ENCODE assay signal across 32 cellular contexts in genomic region chr20:10109621-10110020, GRCh38.
"Had no signal": no experiment of that assay in that cellular context is flagged by ENCODE, and none has a peak within 500 bp of the region (broad histone marks: within the 10 kb centered on the region; RNA-seq: fewer than 3 reads in every experiment).

No MANE protein-coding gene starts in this region.

- H3K4me3 ChIP-seq: ascending aorta, cardiac muscle cell, coronary artery, dorsolateral prefrontal cortex, heart left ventricle, lower lobe of right lung, prostate gland, smooth muscle cell, vagina had no signal

- H3K27me3 ChIP-seq: ascending aorta, cardiac muscle cell, dorsolateral prefrontal cortex, heart left ventricle, neutrophil, vagina had no signal

- DNase-seq: activated CD4-positive, alpha-beta memory T cell treated with anti-CD3 and anti-CD28 coated beads, Interleukin-2, amount 10 ng/mL, durations not matched to agents 7 days and 5 days; activated CD4-positive, alpha-beta T cell treated with anti-CD3 and anti-CD28 coated beads for 1 hour; activated CD4-positive, alpha-beta T cell treated with anti-CD3 and anti-CD28 coated beads, Interleukin-2, amount 10 ng/mL, durations not matched to agents 7 days and 5 days; activated CD8-positive, alpha-beta memory T cell treated with anti-CD3 and anti-CD28 coated beads, Interleukin-2, amount 50 U/mL, for 48 hours; activated gamma-delta T cell; activated naive CD4-positive, alpha-beta T cell treated with anti-CD3 and anti-CD28 coated beads, Interleukin-2, amount 10 ng/mL, durations not matched to agents 7 days and 5 days; activated naive CD8-positive, alpha-beta T cell treated with anti-CD3 and anti-CD28 coated beads, Interleukin-2, amount 10 ng/mL, durations not matched to agents 7 days and 5 days; activated T-cell treated with anti-CD3 and anti-CD28 coated beads, Interleukin-2, amount 50 U/mL, for 24 hours; cerebellar nuclear complex; dorsolateral prefrontal cortex; effector memory CD8-positive, alpha-beta T cell; heart left ventricle; immature natural killer cell; kidney; left colon; lower lobe of right lung; naive B cell; nephron progenitor cell; stimulated activated CD4-positive, alpha-beta T cell treated with anti-CD3 and anti-CD28 coated beads, Interleukin-1b, Interleukin-23, amount 100 ng/mL, for 48 hours; stimulated activated CD4-positive, alpha-beta T cell treated with anti-CD3 and anti-CD28 coated beads, Interleukin-4, amount 100 ng/mL, for 4 hours; stimulated activated CD8-positive, alpha-beta memory T cell treated with anti-CD3 and anti-CD28 coated beads, Interleukin-4, amount 100 ng/mL, for 48 hours; stimulated activated naive CD8-positive, alpha-beta T cell treated with anti-CD3 and anti-CD28 coated beads, Interleukin-15, amount 100 ng/mL, for 72 hours; T-helper 17 cell had no signal

- H3K4me1 ChIP-seq: ascending aorta, heart left ventricle, lower lobe of right lung, prostate gland, vagina had no signal

- H3K36me3 ChIP-seq: ascending aorta, cardiac muscle cell, heart left ventricle, lower lobe of right lung, neutrophil, prostate gland, vagina had no signal

- H3K9me3 ChIP-seq: ascending aorta, lower lobe of right lung, neutrophil, prostate gland, vagina had no signal

- ATAC-seq: effector memory CD8-positive, alpha-beta T cell; heart left ventricle; left colon; lower lobe of right lung; stimulated activated memory B cell treated with anti-CD40 and anti-IgM and Interleukin-4, amounts not matched to agents 10 μg/mL and 1 μg/mL and 100 μg/mL, for 72 hours; stimulated activated naive CD8-positive, alpha-beta T cell treated with anti-CD3 and anti-CD28 coated beads, Interleukin-15, amount 100 ng/mL, for 72 hours; T-helper 17 cell; WTC11 had no signal

- H3K4me2 ChIP-seq: smooth muscle cell had no signal

- H3K27ac ChIP-seq: ascending aorta, cardiac muscle cell, coronary artery, dorsolateral prefrontal cortex, heart left ventricle, lower lobe of right lung, neutrophil, prostate gland, vagina had no signal
